Comparison of ENCODE assay signal across 33 cellular contexts in genomic region chr16:80990577-80990976, GRCh38. TPM values are rescaled to one million over a fixed set of nuclear protein-coding genes. Genes with fewer than 3 reads are reported as not detected.
"Had no signal": no experiment of that assay in that cellular context is flagged by ENCODE, and none has a peak within 500 bp of the region (broad histone marks: within the 10 kb centered on the region; RNA-seq: fewer than 3 reads in every experiment).

No MANE protein-coding gene starts in this region.

- H3K4me3 Mint-ChIP-seq: activated CD4-positive, alpha-beta memory T cell treated with anti-CD3 and anti-CD28 coated beads, Interleukin-2, amount 10 ng/mL, durations not matched to agents 7 days and 5 days; activated CD8-positive, alpha-beta memory T cell treated with anti-CD3 and anti-CD28 coated beads, Interleukin-2, amount 10 ng/mL, durations not matched to agents 7 days and 5 days; activated naive CD4-positive, alpha-beta T cell treated with anti-CD3 and anti-CD28 coated beads, Interleukin-2, amount 50 U/mL, for 24 hours; activated naive CD8-positive, alpha-beta T cell treated with anti-CD3 and anti-CD28 coated beads, Interleukin-2, amount 10 ng/mL, durations not matched to agents 7 days and 5 days; T-cell; T-helper 17 cell had no signal

- H3K9me3 ChIP-seq: ascending aorta, body of pancreas, breast epithelium had no signal

- H3K27ac Mint-ChIP-seq: activated CD4-positive, alpha-beta memory T cell treated with anti-CD3 and anti-CD28 coated beads, Interleukin-2, amount 10 ng/mL, durations not matched to agents 7 days and 5 days; activated CD8-positive, alpha-beta memory T cell treated with anti-CD3 and anti-CD28 coated beads, Interleukin-2, amount 10 ng/mL, durations not matched to agents 7 days and 5 days; activated naive CD4-positive, alpha-beta T cell treated with anti-CD3 and anti-CD28 coated beads, Interleukin-2, amount 50 U/mL, for 24 hours; activated naive CD8-positive, alpha-beta T cell treated with anti-CD3 and anti-CD28 coated beads, Interleukin-2, amount 10 ng/mL, durations not matched to agents 7 days and 5 days; activated T-cell treated with anti-CD3 and anti-CD28 coated beads, Interleukin-2, amount 50 U/mL, for 72 hours; T-cell; T-helper 17 cell had no signal

- H3K27me3 ChIP-seq: ascending aorta, body of pancreas, breast epithelium had no signal

- H3K36me3 ChIP-seq: ascending aorta, breast epithelium, WERI-Rb-1 had no signal

- H3K27ac ChIP-seq: ascending aorta, body of pancreas, breast epithelium, WERI-Rb-1 had no signal

- DNase-seq: activated CD4-positive, alpha-beta memory T cell treated with anti-CD3 and anti-CD28 coated beads, Interleukin-2, amount 10 ng/mL, durations not matched to agents 7 days and 5 days; activated CD4-positive, alpha-beta T cell treated with anti-CD3 and anti-CD28 coated beads for 1 hour; activated CD4-positive, alpha-beta T cell treated with anti-CD3 and anti-CD28 coated beads for 48 hours; activated CD4-positive, CD25-positive, alpha-beta regulatory T cell; activated CD8-positive, alpha-beta memory T cell treated with anti-CD3 and anti-CD28 coated beads for 24 hours; activated CD8-positive, alpha-beta memory T cell treated with anti-CD3 and anti-CD28 coated beads, Interleukin-2, amount 10 ng/mL, durations not matched to agents 7 days and 5 days; activated CD8-positive, alpha-beta memory T cell treated with anti-CD3 and anti-CD28 coated beads, Interleukin-2, amount 50 U/mL, for 48 hours; activated gamma-delta T cell; activated naive CD4-positive, alpha-beta T cell treated with Interleukin-2 at 50 U/mL for 16 hours; activated naive CD8-positive, alpha-beta T cell treated with anti-CD3 and anti-CD28 coated beads, Interleukin-2, amount 10 ng/mL, durations not matched to agents 7 days and 5 days; activated T-cell treated with anti-CD3 and anti-CD28 coated beads, Interleukin-2, amount 50 U/mL, for 72 hours; amygdala; body of pancreas; NCI-H1092 treated with DMSO at 0.1 percent for 48 hours; NCI-H1417 treated with DMSO at 0.1 percent for 48 hours; NCI-H187 treated with DMSO at 0.1 percent for 48 hours; NCI-H2081; NCI-H2171 treated with DMSO at 0.1 percent for 48 hours; NCI-H2227 treated with DMSO at 0.1 percent for 48 hours; NCI-H446; NCI-H510A treated with DMSO at 0.1 percent for 48 hours; RPMI8226; SIG-M5; T-cell; T-helper 17 cell; WERI-Rb-1 had no signal

- ATAC-seq: activated CD8-positive, alpha-beta memory T cell treated with anti-CD3 and anti-CD28 coated beads, Interleukin-2, amount 10 ng/mL, durations not matched to agents 7 days and 5 days; activated T-cell treated with anti-CD3 and anti-CD28 coated beads, Interleukin-2, amount 50 U/mL, for 72 hours; body of pancreas; Panc1; Right ventricle myocardium inferior; SK-N-SH treated with all-trans-retinoic acid at 6 μM for 48 hours; T-cell; T-helper 17 cell had no signal

- H3K4me3 ChIP-seq: ascending aorta, body of pancreas, breast epithelium had no signal

- H3K9me3 Mint-ChIP-seq: activated CD4-positive, alpha-beta memory T cell treated with anti-CD3 and anti-CD28 coated beads, Interleukin-2, amount 10 ng/mL, durations not matched to agents 7 days and 5 days; activated naive CD4-positive, alpha-beta T cell treated with anti-CD3 and anti-CD28 coated beads, Interleukin-2, amount 50 U/mL, for 24 hours; activated naive CD8-positive, alpha-beta T cell treated with anti-CD3 and anti-CD28 coated beads, Interleukin-2, amount 10 ng/mL, durations not matched to agents 7 days and 5 days; activated T-cell treated with anti-CD3 and anti-CD28 coated beads, Interleukin-2, amount 50 U/mL, for 72 hours; activated T-helper 2 cell treated with anti-CD3 and anti-CD28 coated beads, Interferon-gamma antibody, Interleukin-2, Interleukin-4, amounts not matched to agents 10 μg/mL and 5 μg/mL and 100 μg/mL, durations not matched to agents 14 hours and 24 hours and 36 hours; T-cell had no signal

- H3K27me3 Mint-ChIP-seq: activated CD4-positive, alpha-beta memory T cell treated with anti-CD3 and anti-CD28 coated beads, Interleukin-2, amount 10 ng/mL, durations not matched to agents 7 days and 5 days; activated CD8-positive, alpha-beta memory T cell treated with anti-CD3 and anti-CD28 coated beads, Interleukin-2, amount 10 ng/mL, durations not matched to agents 7 days and 5 days; activated naive CD4-positive, alpha-beta T cell treated with anti-CD3 and anti-CD28 coated beads, Interleukin-2, amount 50 U/mL, for 24 hours; activated naive CD8-positive, alpha-beta T cell treated with anti-CD3 and anti-CD28 coated beads, Interleukin-2, amount 10 ng/mL, durations not matched to agents 7 days and 5 days; T-cell; T-helper 17 cell had no signal

- H3K4me1 ChIP-seq: breast epithelium had no signal

RNA-seq across cellular contexts. Expression of gene CENPN, which starts 16.4 kb away (rescaled TPM):
- total RNA-seq: ascending aorta had no signal
